Comparison of ENCODE assay signal across 35 cellular contexts in genomic region chr6:84796343-84796742, GRCh38. TPM values are rescaled to one million over a fixed set of nuclear protein-coding genes. Genes with fewer than 3 reads are reported as not detected.
"Had no signal": no experiment of that assay in that cellular context is flagged by ENCODE, and none has a peak within 500 bp of the region (broad histone marks: within the 10 kb centered on the region; RNA-seq: fewer than 3 reads in every experiment).

No MANE protein-coding gene starts in this region.

- H3K27me3 ChIP-seq: adrenal gland, ascending aorta, body of pancreas, brain microvascular endothelial cell, breast epithelium, cardiac muscle cell had no signal

- H3K4me1 ChIP-seq: adrenal gland, ascending aorta, body of pancreas, breast epithelium had no signal

- H3K9me3 ChIP-seq: adrenal gland, ascending aorta, body of pancreas, breast epithelium had no signal

- ATAC-seq: activated naive CD4-positive, alpha-beta T cell treated with anti-CD3 and anti-CD28 coated beads, Interleukin-2, amount 50 U/mL, for 72 hours; activated naive CD8-positive, alpha-beta T cell treated with anti-CD3 and anti-CD28 coated beads, Interleukin-2, amount 50 U/mL, for 24 hours; activated T-cell treated with anti-CD3 and anti-CD28 coated beads, Interleukin-2, amount 50 U/mL, for 4 hours; activated T-cell treated with anti-CD3 and anti-CD28 coated beads, Interleukin-2, amount 50 U/mL, for 72 hours; activated T-helper 17 cell treated with anti-CD3 and anti-CD28 coated beads, Interleukin-2, amount 50 U/mL, for 72 hours; body of pancreas had no signal

- H3K4me3 ChIP-seq: adrenal gland, ascending aorta, body of pancreas, breast epithelium, cardiac muscle cell had no signal

- DNase-seq: activated effector memory CD4-positive, alpha-beta T cell treated with anti-CD3 and anti-CD28 coated beads, Interleukin-2, amount 50 U/mL, for 16 hours; activated effector memory CD4-positive, alpha-beta T cell treated with Interleukin-2 at 50 U/mL for 16 hours; activated gamma-delta T cell; activated gamma-delta T cell treated with Interleukin-2 at 50 U/mL for 16 hours; activated naive CD4-positive, alpha-beta T cell; activated naive CD4-positive, alpha-beta T cell treated with anti-CD3 and anti-CD28 coated beads for 36 hours; activated naive CD4-positive, alpha-beta T cell treated with anti-CD3 and anti-CD28 coated beads, Interleukin-2, amount 10 ng/mL, durations not matched to agents 7 days and 5 days; activated naive CD4-positive, alpha-beta T cell treated with anti-CD3 and anti-CD28 coated beads, Interleukin-2, amount 50 U/mL, for 16 hours; activated naive CD4-positive, alpha-beta T cell treated with Interleukin-2 at 50 U/mL for 16 hours; activated naive CD8-positive, alpha-beta T cell treated with anti-CD3 and anti-CD28 coated beads for 36 hours; activated naive CD8-positive, alpha-beta T cell treated with anti-CD3 and anti-CD28 coated beads, Interleukin-2, amount 10 ng/mL, durations not matched to agents 7 days and 5 days; activated naive CD8-positive, alpha-beta T cell treated with anti-CD3 and anti-CD28 coated beads, Interleukin-2, amount 50 U/mL, for 24 hours; activated T-cell treated with anti-CD3 and anti-CD28 coated beads, Interleukin-2, amount 50 U/mL, for 24 hours; activated T-cell treated with anti-CD3 and anti-CD28 coated beads, Interleukin-2, amount 50 U/mL, for 4 hours; activated T-cell treated with anti-CD3 and anti-CD28 coated beads, Interleukin-2, amount 50 U/mL, for 48 hours; activated T-cell treated with anti-CD3 and anti-CD28 coated beads, Interleukin-2, amount 50 U/mL, for 72 hours; adrenal gland; amniotic stem cell; amygdala; anterior cingulate cortex; aorta; body of pancreas; brain microvascular endothelial cell; caudate nucleus; central memory CD4-positive, alpha-beta T cell; cerebellar nuclear complex had no signal

- FAIRE-seq: astrocyte, bronchial epithelial cell had no signal

- H3K27ac ChIP-seq: adrenal gland, ascending aorta, body of pancreas, brain microvascular endothelial cell, breast epithelium, cardiac muscle cell had no signal

- H3K36me3 ChIP-seq: adrenal gland, ascending aorta, brain microvascular endothelial cell, breast epithelium, cardiac muscle cell had no signal

RNA-seq across cellular contexts. Expression of gene TBX18, which starts 31.9 kb away (rescaled TPM):
- total RNA-seq: activated naive CD4-positive, alpha-beta T cell treated with anti-CD3 and anti-CD28 coated beads for 36 hours; activated naive CD4-positive, alpha-beta T cell treated with anti-CD3 and anti-CD28 coated beads, Interleukin-2, amount 50 U/mL, for 72 hours; activated naive CD8-positive, alpha-beta T cell treated with anti-CD3 and anti-CD28 coated beads for 36 hours; activated naive CD8-positive, alpha-beta T cell treated with anti-CD3 and anti-CD28 coated beads, Interleukin-2, amount 10 ng/mL, durations not matched to agents 7 days and 5 days; activated T-cell treated with anti-CD3 and anti-CD28 coated beads, Interleukin-2, amount 50 U/mL, for 4 hours; activated T-cell treated with anti-CD3 and anti-CD28 coated beads, Interleukin-2, amount 50 U/mL, for 72 hours; activated T-helper 1 cell treated with anti-CD3 and anti-CD28 coated beads, Interleukin-12 subunit alpha, Interleukin-12 subunit beta, Interleukin-2, Interleukin-4 antibody, amounts not matched to agents 30 ng/mL and 10 ng/mL and 1 ng/mL, durations not matched to agents 14 hours and 24 hours and 36 hours; activated T-helper 17 cell treated with anti-CD3 and anti-CD28 coated beads, Interleukin-2, amount 50 U/mL, for 72 hours; activated T-helper 2 cell treated with anti-CD3 and anti-CD28 coated beads, Interferon-gamma antibody, Interleukin-2, Interleukin-4, amounts not matched to agents 10 μg/mL and 5 μg/mL and 100 μg/mL, durations not matched to agents 14 hours and 24 hours and 36 hours had no signal
